In the genomic region with DNA sequence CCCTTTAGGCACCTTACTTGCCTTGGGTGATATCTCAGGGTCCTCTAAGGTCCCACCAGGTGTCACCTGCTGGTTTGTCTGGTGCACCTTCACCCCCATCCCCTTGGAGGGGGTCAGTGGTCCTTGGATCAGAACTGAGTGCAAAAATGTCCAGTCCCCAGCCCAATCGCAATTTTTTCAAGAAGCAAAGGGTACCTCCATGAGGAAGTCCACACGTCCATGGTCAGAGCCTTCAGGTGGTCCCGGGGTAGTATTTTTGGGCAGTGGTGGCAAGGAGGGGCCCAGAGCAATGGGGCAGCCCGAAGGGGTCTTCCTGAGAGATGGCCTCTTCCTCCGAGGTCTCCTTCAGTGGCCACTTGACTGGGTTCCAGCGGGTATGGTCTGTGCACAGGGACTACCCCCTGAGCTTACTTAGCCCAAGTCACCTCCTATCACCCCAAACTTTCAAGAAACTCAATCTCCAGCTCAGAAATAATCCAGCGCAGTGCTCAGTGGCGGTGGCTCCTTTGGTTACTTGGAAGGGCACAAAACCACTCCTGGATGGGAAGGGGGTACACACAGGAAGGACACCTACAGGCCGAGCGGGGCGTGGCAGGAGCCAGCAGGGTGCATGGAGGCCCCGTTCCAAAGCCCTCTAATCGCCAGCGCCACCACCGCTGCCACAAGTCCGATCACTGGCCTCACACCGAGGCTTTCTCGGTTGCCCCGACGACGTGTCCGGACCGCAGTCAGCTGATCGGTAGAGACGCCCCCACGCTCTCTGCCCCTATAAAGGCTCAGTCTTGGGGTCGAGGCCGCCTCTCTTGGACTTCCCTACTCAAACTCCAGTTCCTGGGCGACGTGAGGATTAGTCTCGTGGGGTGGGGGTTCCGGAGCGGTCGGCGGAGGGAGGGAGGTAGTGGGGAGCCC, we compare ENCODE assay signal across 8 cellular contexts. TPM values are rescaled to one million over a fixed set of nuclear protein-coding genes. Genes with fewer than 3 reads are reported as not detected.
DNase-seq lines count a peak whose midpoint lies in the region; ATAC-seq and TF ChIP-seq lines count a peak whose summit lies in the region.

No MANE protein-coding gene starts in this region.

- H3K27ac Mint-ChIP-seq in activated T-helper 1 cell treated with anti-CD3 and anti-CD28 coated beads, Interleukin-12 subunit alpha, Interleukin-12 subunit beta, Interleukin-2, Interleukin-4 antibody, amounts not matched to agents 30 ng/mL and 10 ng/mL and 1 ng/mL, durations not matched to agents 14 hours and 24 hours and 36 hours = no peak overlapping the region

- peak; percentile 54 for TF ChIP-seq CTCF in fibroblast of villous mesenchyme (IDR thresholded peaks at IDR 0.05; ENCODE audit: insufficient read depth, low read depth, low read length)

- H3K9me3 Mint-ChIP-seq in activated T-helper 1 cell treated with anti-CD3 and anti-CD28 coated beads, Interleukin-12 subunit alpha, Interleukin-12 subunit beta, Interleukin-2, Interleukin-4 antibody, amounts not matched to agents 30 ng/mL and 10 ng/mL and 1 ng/mL, durations not matched to agents 14 hours and 24 hours and 36 hours = no peaks in the 10 kb centered on the region

- peak; percentile 41 for DNase-seq in stimulated activated CD4-positive, alpha-beta T cell treated with anti-CD3 and anti-CD28 coated beads, Interleukin-12 subunit alpha, Interleukin-12 subunit beta, amount 100 ng/mL, for 4 hours
- DNase-seq in stimulated activated CD4-positive, alpha-beta T cell treated with anti-CD3 and anti-CD28 coated beads, Interleukin-2, amount 100 ng/mL, for 48 hours = no peak
- peak; percentile 72 for DNase-seq in NCI-H82 (lab: John Stamatoyannopoulos, UW)
- no peak for DNase-seq in activated T-helper 1 cell treated with anti-CD3 and anti-CD28 coated beads, Interleukin-12 subunit alpha, Interleukin-12 subunit beta, Interleukin-2, Interleukin-4 antibody, amounts not matched to agents 30 ng/mL and 10 ng/mL and 1 ng/mL, durations not matched to agents 14 hours and 24 hours and 36 hours (ENCODE audit: low spot score)
- DNase-seq in fibroblast of villous mesenchyme (ENCODE audit: low read depth) = peak; percentile 54
- peak in 50 of 56 donors; percentile 16 to 83 (median 62) for DNase-seq in nucleus accumbens (lab: John Stamatoyannopoulos, UW)

- peak overlapping the region; percentile 11 for H3K4me3 Mint-ChIP-seq in activated T-helper 1 cell treated with anti-CD3 and anti-CD28 coated beads, Interleukin-12 subunit alpha, Interleukin-12 subunit beta, Interleukin-2, Interleukin-4 antibody, amounts not matched to agents 30 ng/mL and 10 ng/mL and 1 ng/mL, durations not matched to agents 14 hours and 24 hours and 36 hours

- intact Hi-C loops in activated T-helper 1 cell treated with anti-CD3 and anti-CD28 coated beads, Interleukin-12 subunit alpha, Interleukin-12 subunit beta, Interleukin-2, Interleukin-4 antibody, amounts not matched to agents 30 ng/mL and 10 ng/mL and 1 ng/mL, durations not matched to agents 14 hours and 24 hours and 36 hours (cut with micrococcal nuclease) = loop anchor here (2.0 to 5.0 kb wide), 2 partner anchors 18 to 283 kb away; a partner anchor contains a TSS

- peak overlapping the region; percentile 38 for H3K4me3 ChIP-seq in fibroblast of villous mesenchyme (ENCODE audit: low read depth, low read length)

- ATAC-seq in HG02938 (IDR thresholded peaks at IDR 0.05; ENCODE audit: unreplicated experiment) (no peak), GM18858 (IDR thresholded peaks at IDR 0.05; ENCODE audit: unreplicated experiment) (no peak)

- H3K4me1 Mint-ChIP-seq in activated T-helper 1 cell treated with anti-CD3 and anti-CD28 coated beads, Interleukin-12 subunit alpha, Interleukin-12 subunit beta, Interleukin-2, Interleukin-4 antibody, amounts not matched to agents 30 ng/mL and 10 ng/mL and 1 ng/mL, durations not matched to agents 14 hours and 24 hours and 36 hours (ENCODE audit: low read depth) = peaks cover 29% of the 10 kb centered on the region

- peaks cover 7% of the 10 kb centered on the region for H3K27me3 Mint-ChIP-seq in activated T-helper 1 cell treated with anti-CD3 and anti-CD28 coated beads, Interleukin-12 subunit alpha, Interleukin-12 subunit beta, Interleukin-2, Interleukin-4 antibody, amounts not matched to agents 30 ng/mL and 10 ng/mL and 1 ng/mL, durations not matched to agents 14 hours and 24 hours and 36 hours (ENCODE audit: insufficient read depth)

- peaks cover 1% of the 10 kb centered on the region for H3K36me3 Mint-ChIP-seq in activated T-helper 1 cell treated with anti-CD3 and anti-CD28 coated beads, Interleukin-12 subunit alpha, Interleukin-12 subunit beta, Interleukin-2, Interleukin-4 antibody, amounts not matched to agents 30 ng/mL and 10 ng/mL and 1 ng/mL, durations not matched to agents 14 hours and 24 hours and 36 hours (ENCODE audit: low read depth)

RNA-seq across cellular contexts. Expression of a gene that starts 4.5 kb away (rescaled TPM):
- 9.1 and 11.2 TPM in 2 replicates for total RNA-seq in activated T-helper 1 cell treated with anti-CD3 and anti-CD28 coated beads, Interleukin-12 subunit alpha, Interleukin-12 subunit beta, Interleukin-2, Interleukin-4 antibody, amounts not matched to agents 30 ng/mL and 10 ng/mL and 1 ng/mL, durations not matched to agents 14 hours and 24 hours and 36 hours
- total RNA-seq in fibroblast of villous mesenchyme = 0.32 TPM in 1 of 2 replicates, not detected in the other

RNA-seq across cellular contexts. Expression of a gene that starts 16.7 kb away (rescaled TPM):
- total RNA-seq in activated T-helper 1 cell treated with anti-CD3 and anti-CD28 coated beads, Interleukin-12 subunit alpha, Interleukin-12 subunit beta, Interleukin-2, Interleukin-4 antibody, amounts not matched to agents 30 ng/mL and 10 ng/mL and 1 ng/mL, durations not matched to agents 14 hours and 24 hours and 36 hours = 104 and 107 TPM in 2 replicates
- 22.5 and 31.9 TPM in 2 replicates for total RNA-seq in fibroblast of villous mesenchyme

RNA-seq across cellular contexts. Expression of a gene that starts 16.9 kb away (rescaled TPM):
- 0.27 and 0.41 TPM in 2 replicates for total RNA-seq in activated T-helper 1 cell treated with anti-CD3 and anti-CD28 coated beads, Interleukin-12 subunit alpha, Interleukin-12 subunit beta, Interleukin-2, Interleukin-4 antibody, amounts not matched to agents 30 ng/mL and 10 ng/mL and 1 ng/mL, durations not matched to agents 14 hours and 24 hours and 36 hours
- total RNA-seq in fibroblast of villous mesenchyme = 0.32 and 0.43 TPM in 2 replicates

RNA-seq across cellular contexts. Expression of a gene that starts 30.2 kb away (rescaled TPM):
- total RNA-seq in activated T-helper 1 cell treated with anti-CD3 and anti-CD28 coated beads, Interleukin-12 subunit alpha, Interleukin-12 subunit beta, Interleukin-2, Interleukin-4 antibody, amounts not matched to agents 30 ng/mL and 10 ng/mL and 1 ng/mL, durations not matched to agents 14 hours and 24 hours and 36 hours = 113 and 124 TPM in 2 replicates
- 7.7 and 19.0 TPM in 2 replicates for total RNA-seq in fibroblast of villous mesenchyme

RNA-seq across cellular contexts. Expression of a gene that starts 33.0 kb away (rescaled TPM):
- 4.3 and 4.7 TPM in 2 replicates for total RNA-seq in activated T-helper 1 cell treated with anti-CD3 and anti-CD28 coated beads, Interleukin-12 subunit alpha, Interleukin-12 subunit beta, Interleukin-2, Interleukin-4 antibody, amounts not matched to agents 30 ng/mL and 10 ng/mL and 1 ng/mL, durations not matched to agents 14 hours and 24 hours and 36 hours
- total RNA-seq in fibroblast of villous mesenchyme = 124 and 211 TPM in 2 replicates

Comparison
In these comparisons a context has a peak if more than half of its experiments do, and no peak if none do; other contexts are left out.
1. DNase-seq: peak in stimulated activated CD4-positive, alpha-beta T cell treated with anti-CD3 and anti-CD28 coated beads, Interleukin-12 subunit alpha, Interleukin-12 subunit beta, amount 100 ng/mL, for 4 hours (single experiment), NCI-H82 (single experiment), fibroblast of villous mesenchyme (single experiment) and nucleus accumbens (50 of 56); none in stimulated activated CD4-positive, alpha-beta T cell treated with anti-CD3 and anti-CD28 coated beads, Interleukin-2, amount 100 ng/mL, for 48 hours (0 of 2) and activated T-helper 1 cell treated with anti-CD3 and anti-CD28 coated beads, Interleukin-12 subunit alpha, Interleukin-12 subunit beta, Interleukin-2, Interleukin-4 antibody, amounts not matched to agents 30 ng/mL and 10 ng/mL and 1 ng/mL, durations not matched to agents 14 hours and 24 hours and 36 hours (single experiment).